In the genomic region with DNA sequence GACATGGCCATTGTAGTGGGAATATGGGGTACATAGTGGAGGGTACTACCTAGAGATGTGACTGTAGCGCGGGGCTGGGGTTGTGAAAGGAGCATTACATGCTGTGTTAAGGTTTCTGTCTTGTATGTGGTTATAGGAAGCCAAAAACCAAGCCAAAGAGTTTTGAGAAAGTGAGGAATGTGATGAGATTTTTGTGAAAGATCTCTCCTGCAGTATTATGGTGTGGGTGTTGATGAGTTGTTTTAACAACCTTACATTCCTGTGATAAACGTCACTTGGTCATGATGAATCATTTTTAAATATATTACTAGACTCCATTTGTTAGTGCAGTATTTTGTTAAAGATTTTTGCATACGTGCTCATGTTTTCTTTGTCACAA, we compare ENCODE assay signal across 10 cellular contexts. TPM values are rescaled to one million over a fixed set of nuclear protein-coding genes. Genes with fewer than 3 reads are reported as not detected.
DNase-seq lines count a peak whose midpoint lies in the region; ATAC-seq lines count a peak whose summit lies in the region.
"Had no signal": no experiment of that assay in that cellular context is flagged by ENCODE, and none has a peak within 500 bp of the region (broad histone marks: within the 10 kb centered on the region; RNA-seq: fewer than 3 reads in every experiment).

No MANE protein-coding gene starts in this region.

- no peaks in the 10 kb centered on the region for H3K27me3 Mint-ChIP-seq in stimulated activated naive CD8-positive, alpha-beta T cell treated with anti-CD3 and anti-CD28 coated beads, Interleukin-15, Interleukin-2, amounts not matched to agents 100 ng/mL and 50 ng/mL, for 24 hours
- H3K27me3 Mint-ChIP-seq in T-cell: no peaks in the 10 kb centered on the region
- H3K27me3 Mint-ChIP-seq: CD4-positive, alpha-beta T cell had no signal

- H3K9me3 Mint-ChIP-seq in stimulated activated naive CD8-positive, alpha-beta T cell treated with anti-CD3 and anti-CD28 coated beads, Interleukin-15, Interleukin-2, amounts not matched to agents 100 ng/mL and 50 ng/mL, for 24 hours: peaks cover 6% of the 10 kb centered on the region
- peaks cover 6 to 17% (median 10%) of the 10 kb centered on the region in 3 donors for H3K9me3 Mint-ChIP-seq in T-cell

- H3K27ac Mint-ChIP-seq in stimulated activated naive CD8-positive, alpha-beta T cell treated with anti-CD3 and anti-CD28 coated beads, Interleukin-15, Interleukin-2, amounts not matched to agents 100 ng/mL and 50 ng/mL, for 24 hours: peak overlapping the region; percentile 84
- no peak overlapping the region for H3K27ac Mint-ChIP-seq in T-cell
- H3K27ac Mint-ChIP-seq: CD4-positive, alpha-beta T cell; neural progenitor cell had no signal

- CTCF ChIA-PET in T-cell (lab: Charles Lee): no interaction called here

- H3K4me1 Mint-ChIP-seq in stimulated activated naive CD8-positive, alpha-beta T cell treated with anti-CD3 and anti-CD28 coated beads, Interleukin-15, Interleukin-2, amounts not matched to agents 100 ng/mL and 50 ng/mL, for 24 hours (ENCODE audit: low read depth): peaks cover 86% of the 10 kb centered on the region
- H3K4me1 Mint-ChIP-seq in T-cell: peaks cover 58 to 71% (median 65%) of the 10 kb centered on the region in 3 donors

- peak overlapping the region; percentile 47 for H3K4me3 Mint-ChIP-seq in stimulated activated naive CD8-positive, alpha-beta T cell treated with anti-CD3 and anti-CD28 coated beads, Interleukin-15, Interleukin-2, amounts not matched to agents 100 ng/mL and 50 ng/mL, for 24 hours
- no peak overlapping the region for H3K4me3 Mint-ChIP-seq in T-cell
- H3K4me3 Mint-ChIP-seq: CD4-positive, alpha-beta T cell; neural progenitor cell had no signal

- peaks cover 12% of the 10 kb centered on the region for H3K36me3 Mint-ChIP-seq in stimulated activated naive CD8-positive, alpha-beta T cell treated with anti-CD3 and anti-CD28 coated beads, Interleukin-15, Interleukin-2, amounts not matched to agents 100 ng/mL and 50 ng/mL, for 24 hours (ENCODE audit: low read depth)
- H3K36me3 Mint-ChIP-seq in T-cell: peaks cover 29% of the 10 kb centered on the region

- no peak for ATAC-seq in GM21360 (IDR thresholded peaks at IDR 0.05; ENCODE audit: unreplicated experiment)
- ATAC-seq in T-cell (replicated peaks in 1 of 4): no peak

- POLR2A ChIA-PET in T-cell (lab: Charles Lee): no interaction called here

- peak; percentile 18 for DNase-seq in activated naive CD4-positive, alpha-beta T cell treated with Interleukin-2 at 50 U/mL for 16 hours
- DNase-seq in activated naive CD4-positive, alpha-beta T cell treated with anti-CD3 and anti-CD28 coated beads, Interleukin-2, amount 50 U/mL, for 16 hours: no peak
- DNase-seq in activated T-cell treated with anti-CD3 and anti-CD28 coated beads, Interleukin-2, amount 50 U/mL, for 48 hours: peak; percentile 38 to 50
- peak; percentile 69 for DNase-seq in glomerular visceral epithelial cell (ENCODE audit: extremely low spot score)
- DNase-seq in T-cell: no peak
- DNase-seq in NCI-H2107 treated with DMSO at 0.1 percent for 48 hours (lab: John Stamatoyannopoulos, UW; ENCODE audit: unreplicated experiment): no peak
- DNase-seq: CD4-positive, alpha-beta T cell had no signal

RNA-seq across cellular contexts. Expression of a gene that starts 48.9 kb away (rescaled TPM):
- total RNA-seq in T-cell: 10 to 100 TPM; 35.6 to 59.3 (median 36.4) TPM

Comparison
In these comparisons a context has a peak if more than half of its experiments do, and no peak if none do; other contexts are left out.
1. DNase-seq: peak in activated naive CD4-positive, alpha-beta T cell treated with Interleukin-2 at 50 U/mL for 16 hours (single experiment), activated T-cell treated with anti-CD3 and anti-CD28 coated beads, Interleukin-2, amount 50 U/mL, for 48 hours (2 of 2) and glomerular visceral epithelial cell (single experiment); none in activated naive CD4-positive, alpha-beta T cell treated with anti-CD3 and anti-CD28 coated beads, Interleukin-2, amount 50 U/mL, for 16 hours (single experiment), T-cell (0 of 34) and NCI-H2107 treated with DMSO at 0.1 percent for 48 hours (single experiment).